ENCODE assay signal across 16 cellular contexts in genomic region chr7:8605227-8605626, GRCh38.
"Had no signal": no experiment of that assay in that cellular context is flagged by ENCODE, and none has a peak within 500 bp of the region (broad histone marks: within the 10 kb centered on the region; RNA-seq: fewer than 3 reads in every experiment).

No MANE protein-coding gene starts in this region.

- H3K9me3 ChIP-seq: breast epithelium, gastrocnemius medialis, sigmoid colon, testis had no signal

- DNase-seq: activated CD4-positive, alpha-beta T cell treated with anti-CD3 and anti-CD28 coated beads for 1 hour; activated gamma-delta T cell; effector CD4-positive, alpha-beta T cell; gastrocnemius medialis; head of caudate nucleus; left ventricle myocardium inferior; mammary epithelial cell; midbrain; nephron progenitor cell; occipital lobe; posterior cingulate gyrus; sigmoid colon; stimulated activated CD4-positive, alpha-beta T cell treated with anti-CD3 and anti-CD28 coated beads, Interleukin-4, amount 100 ng/mL, for 24 hours; testis; WERI-Rb-1 had no signal

- H3K27ac ChIP-seq: breast epithelium, gastrocnemius medialis, left ventricle myocardium inferior, sigmoid colon, testis, WERI-Rb-1 had no signal

- H3K27me3 ChIP-seq: breast epithelium, gastrocnemius medialis, sigmoid colon, testis had no signal

- H3K4me1 ChIP-seq: breast epithelium, gastrocnemius medialis, left ventricle myocardium inferior, sigmoid colon, testis had no signal

- H3K36me3 ChIP-seq: breast epithelium, gastrocnemius medialis, left ventricle myocardium inferior, sigmoid colon, WERI-Rb-1 had no signal

- H3K4me3 ChIP-seq: breast epithelium, gastrocnemius medialis, left ventricle myocardium inferior, sigmoid colon, testis had no signal
